In the genomic region with DNA sequence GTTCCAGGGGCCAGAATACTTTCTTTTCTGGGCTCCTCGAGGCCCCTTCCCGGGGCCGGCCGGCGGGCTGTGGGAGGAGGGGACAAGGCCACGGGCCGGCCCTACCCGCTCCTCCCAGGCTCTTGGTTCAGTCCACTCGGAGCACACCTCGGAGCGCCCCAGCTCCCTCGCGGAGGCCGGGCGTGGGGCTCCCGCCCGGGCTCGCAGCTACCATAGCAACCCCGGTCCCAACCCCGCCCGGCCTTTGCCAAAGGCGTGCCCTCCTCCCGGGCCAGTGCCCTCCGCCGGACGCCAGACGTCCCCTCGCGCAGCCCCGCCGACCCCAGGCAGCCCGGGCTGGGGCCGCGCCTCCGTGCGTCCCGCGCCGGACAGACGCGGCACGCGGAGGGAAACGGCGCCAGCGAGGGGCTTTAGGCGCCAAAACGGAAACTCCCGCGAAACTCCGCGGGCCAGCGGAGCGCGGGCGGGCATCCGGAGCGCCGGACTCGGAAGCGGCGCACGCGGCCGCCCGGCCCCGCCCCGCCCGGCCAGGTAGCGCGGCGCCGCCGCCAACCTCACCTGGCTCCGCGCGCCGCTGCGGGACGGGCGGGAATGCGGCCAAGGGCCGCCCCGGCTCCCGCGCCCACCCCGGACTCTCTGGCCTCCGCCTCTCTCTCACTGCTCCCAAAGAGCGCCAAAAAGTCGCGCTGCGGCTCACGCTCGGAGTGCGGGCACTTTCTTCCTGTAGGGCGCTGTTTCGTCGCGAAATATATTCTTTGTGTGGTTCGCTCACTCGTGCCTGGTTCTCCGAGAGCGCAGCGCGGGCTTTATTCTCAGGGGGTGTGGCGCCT, we compare ENCODE assay signal across 8 cellular contexts. TPM values are rescaled to one million over a fixed set of nuclear protein-coding genes. Genes with fewer than 3 reads are reported as not detected.
DNase-seq lines count a peak whose midpoint lies in the region; ATAC-seq and TF ChIP-seq lines count a peak whose summit lies in the region.

No MANE protein-coding gene starts in this region.

- peak; percentile 55 for DNase-seq in NK-92 treated with Interleukin-12 subunit alpha and Interleukin-12 subunit beta, amount 100 ng/mL, for 24 hours (lab: John Stamatoyannopoulos, UW)
- DNase-seq in NK-92 (lab: John Stamatoyannopoulos, UW; ENCODE audit: unreplicated experiment) = no peak
- DNase-seq in NCI-H146 (lab: John Stamatoyannopoulos, UW) = peak; percentile 83
- peak; percentile 37 to 46 for DNase-seq in activated CD4-positive, alpha-beta T cell treated with anti-CD3 and anti-CD28 coated beads for 4 hours
- peak; percentile 56 for DNase-seq in ecto neural progenitor cell (ENCODE audit: low spot score)
- peak; percentile 41 to 89 for DNase-seq in lower leg skin (ENCODE audit: low spot score in 2 of 2)
- peak; percentile 36 for DNase-seq in stimulated activated CD8-positive, alpha-beta memory T cell treated with anti-CD3 and anti-CD28 coated beads, Interleukin-12 subunit alpha, Interleukin-12 subunit beta, amount 100 ng/mL, for 4 hours (ENCODE audit: low read depth)

- peak; percentile 57 for ATAC-seq in HG02870 (IDR thresholded peaks at IDR 0.05; ENCODE audit: unreplicated experiment)

- TF ChIP-seq CTCF in lower leg skin (IDR thresholded peaks at IDR 0.05) = no peak

- no peak for TF ChIP-seq POLR2A in lower leg skin (IDR thresholded peaks at IDR 0.05)

- peak overlapping the region; percentile 42 for H3K4me3 ChIP-seq in lower leg skin (ENCODE audit: low read depth, poor library complexity, severe bottlenecking)

- WGBS in lower leg skin, 2 donors = 0 to 42% methylated on average over 28 to 87 of the region's 106 CpGs

- intact Hi-C loops in lower leg skin (cut with DNase I; ENCODE audit: low total_unique reads) = no loop called here

RNA-seq across cellular contexts. Expression of a gene that starts 0.6 kb away (rescaled TPM):
- total RNA-seq in lower leg skin = 10 to 100 TPM; 22.6 to 33.3 (median 27.2) TPM
